In the genomic region with DNA sequence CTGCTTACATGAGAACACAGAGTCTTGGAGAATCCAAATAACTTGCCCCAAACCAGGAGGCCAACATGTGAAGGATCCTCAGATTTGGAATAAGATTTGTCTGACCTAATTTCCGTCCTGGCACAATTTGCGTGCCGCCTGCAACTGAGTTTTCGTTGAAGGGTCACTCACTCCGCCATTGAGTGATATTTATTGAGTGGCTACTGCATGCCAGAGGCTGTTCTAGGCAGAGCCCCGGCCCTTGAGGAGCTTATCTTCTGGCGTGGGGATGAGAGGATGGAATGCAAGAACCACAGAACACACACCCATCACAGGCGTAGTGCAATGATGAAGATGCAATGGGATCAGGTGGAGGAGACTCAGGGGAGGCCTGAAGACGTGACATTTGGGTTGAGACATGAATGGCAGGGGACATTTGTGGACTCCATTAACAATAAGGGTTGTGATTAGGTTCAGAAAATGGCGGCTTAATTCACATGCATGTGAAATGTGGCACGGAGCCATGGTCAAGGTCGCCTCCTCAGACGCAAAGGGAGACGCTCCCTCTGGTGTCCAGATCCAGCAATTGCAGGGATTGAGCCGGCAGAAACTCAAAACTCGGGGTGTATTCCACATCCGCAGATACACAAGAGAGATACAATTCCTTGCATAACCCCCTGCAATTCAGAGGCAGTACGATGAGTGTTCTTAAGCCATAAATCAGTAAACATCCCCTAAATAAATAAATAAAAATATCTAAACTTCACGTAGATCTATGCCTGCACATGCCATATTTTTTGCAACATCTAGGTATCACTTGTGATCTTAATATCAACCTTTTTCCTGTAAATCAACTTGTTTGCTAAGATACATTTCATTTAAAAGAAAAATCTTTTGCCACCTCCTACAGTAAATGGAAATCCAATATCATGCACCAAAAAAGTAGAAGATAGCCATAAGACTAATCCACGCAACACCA, we compare ENCODE assay signal across 1 cellular context.
TF ChIP-seq lines count a peak whose summit lies in the region.

No MANE protein-coding gene starts in this region.

TF ChIP-seq in GM12878, 131 proteins besides CTCF, POLR2A, EP300 and RAD21 (continued from another document and continues in another):
- TF ChIP-seq, protein P1, sequence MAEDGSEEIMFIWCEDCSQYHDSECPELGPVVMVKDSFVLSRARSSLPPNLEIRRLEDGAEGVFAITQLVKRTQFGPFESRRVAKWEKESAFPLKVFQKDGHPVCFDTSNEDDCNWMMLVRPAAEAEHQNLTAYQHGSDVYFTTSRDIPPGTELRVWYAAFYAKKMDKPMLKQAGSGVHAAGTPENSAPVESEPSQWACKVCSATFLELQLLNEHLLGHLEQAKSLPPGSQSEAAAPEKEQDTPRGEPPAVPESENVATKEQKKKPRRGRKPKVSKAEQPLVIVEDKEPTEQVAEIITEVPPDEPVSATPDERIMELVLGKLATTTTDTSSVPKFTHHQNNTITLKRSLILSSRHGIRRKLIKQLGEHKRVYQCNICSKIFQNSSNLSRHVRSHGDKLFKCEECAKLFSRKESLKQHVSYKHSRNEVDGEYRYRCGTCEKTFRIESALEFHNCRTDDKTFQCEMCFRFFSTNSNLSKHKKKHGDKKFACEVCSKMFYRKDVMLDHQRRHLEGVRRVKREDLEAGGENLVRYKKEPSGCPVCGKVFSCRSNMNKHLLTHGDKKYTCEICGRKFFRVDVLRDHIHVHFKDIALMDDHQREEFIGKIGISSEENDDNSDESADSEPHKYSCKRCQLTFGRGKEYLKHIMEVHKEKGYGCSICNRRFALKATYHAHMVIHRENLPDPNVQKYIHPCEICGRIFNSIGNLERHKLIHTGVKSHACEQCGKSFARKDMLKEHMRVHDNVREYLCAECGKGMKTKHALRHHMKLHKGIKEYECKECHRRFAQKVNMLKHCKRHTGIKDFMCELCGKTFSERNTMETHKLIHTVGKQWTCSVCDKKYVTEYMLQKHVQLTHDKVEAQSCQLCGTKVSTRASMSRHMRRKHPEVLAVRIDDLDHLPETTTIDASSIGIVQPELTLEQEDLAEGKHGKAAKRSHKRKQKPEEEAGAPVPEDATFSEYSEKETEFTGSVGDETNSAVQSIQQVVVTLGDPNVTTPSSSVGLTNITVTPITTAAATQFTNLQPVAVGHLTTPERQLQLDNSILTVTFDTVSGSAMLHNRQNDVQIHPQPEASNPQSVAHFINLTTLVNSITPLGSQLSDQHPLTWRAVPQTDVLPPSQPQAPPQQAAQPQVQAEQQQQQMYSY (CRISPR knock-in tag; IDR thresholded peaks at IDR 0.05), result no peak
- no peak for TF ChIP-seq ZNF24 (IDR thresholded peaks at IDR 0.05)
- TF ChIP-seq MTA3 (IDR thresholded peaks at IDR 0.05; ENCODE audit: borderline replicate concordance, low read length), result no peak
- 0 out of 2 replicates have a peak, but pooled peaks have one; percentile 37 for TF ChIP-seq ESRRA (IDR thresholded peaks at IDR 0.05; ENCODE audit: low read length)
- no peak for TF ChIP-seq FOXK2 (IDR thresholded peaks at IDR 0.05)
- no peak for TF ChIP-seq KDM1A (IDR thresholded peaks at IDR 0.05; ENCODE audit: borderline replicate concordance)
- TF ChIP-seq, protein P2, sequence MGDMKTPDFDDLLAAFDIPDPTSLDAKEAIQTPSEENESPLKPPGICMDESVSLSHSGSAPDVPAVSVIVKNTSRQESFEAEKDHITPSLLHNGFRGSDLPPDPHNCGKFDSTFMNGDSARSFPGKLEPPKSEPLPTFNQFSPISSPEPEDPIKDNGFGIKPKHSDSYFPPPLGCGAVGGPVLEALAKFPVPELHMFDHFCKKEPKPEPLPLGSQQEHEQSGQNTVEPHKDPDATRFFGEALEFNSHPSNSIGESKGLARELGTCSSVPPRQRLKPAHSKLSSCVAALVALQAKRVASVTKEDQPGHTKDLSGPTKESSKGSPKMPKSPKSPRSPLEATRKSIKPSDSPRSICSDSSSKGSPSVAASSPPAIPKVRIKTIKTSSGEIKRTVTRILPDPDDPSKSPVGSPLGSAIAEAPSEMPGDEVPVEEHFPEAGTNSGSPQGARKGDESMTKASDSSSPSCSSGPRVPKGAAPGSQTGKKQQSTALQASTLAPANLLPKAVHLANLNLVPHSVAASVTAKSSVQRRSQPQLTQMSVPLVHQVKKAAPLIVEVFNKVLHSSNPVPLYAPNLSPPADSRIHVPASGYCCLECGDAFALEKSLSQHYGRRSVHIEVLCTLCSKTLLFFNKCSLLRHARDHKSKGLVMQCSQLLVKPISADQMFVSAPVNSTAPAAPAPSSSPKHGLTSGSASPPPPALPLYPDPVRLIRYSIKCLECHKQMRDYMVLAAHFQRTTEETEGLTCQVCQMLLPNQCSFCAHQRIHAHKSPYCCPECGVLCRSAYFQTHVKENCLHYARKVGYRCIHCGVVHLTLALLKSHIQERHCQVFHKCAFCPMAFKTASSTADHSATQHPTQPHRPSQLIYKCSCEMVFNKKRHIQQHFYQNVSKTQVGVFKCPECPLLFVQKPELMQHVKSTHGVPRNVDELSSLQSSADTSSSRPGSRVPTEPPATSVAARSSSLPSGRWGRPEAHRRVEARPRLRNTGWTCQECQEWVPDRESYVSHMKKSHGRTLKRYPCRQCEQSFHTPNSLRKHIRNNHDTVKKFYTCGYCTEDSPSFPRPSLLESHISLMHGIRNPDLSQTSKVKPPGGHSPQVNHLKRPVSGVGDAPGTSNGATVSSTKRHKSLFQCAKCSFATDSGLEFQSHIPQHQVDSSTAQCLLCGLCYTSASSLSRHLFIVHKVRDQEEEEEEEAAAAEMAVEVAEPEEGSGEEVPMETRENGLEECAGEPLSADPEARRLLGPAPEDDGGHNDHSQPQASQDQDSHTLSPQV (IDR thresholded peaks at IDR 0.05), result no peak
- 0 out of 2 replicates have a peak, but pooled peaks have one; percentile 17 for TF ChIP-seq NBN (IDR thresholded peaks at IDR 0.05)
- TF ChIP-seq SMC3 (IDR thresholded peaks at IDR 0.05; ENCODE audit: borderline replicate concordance, low read length), result peak; percentile 96
- TF ChIP-seq, protein P3, sequence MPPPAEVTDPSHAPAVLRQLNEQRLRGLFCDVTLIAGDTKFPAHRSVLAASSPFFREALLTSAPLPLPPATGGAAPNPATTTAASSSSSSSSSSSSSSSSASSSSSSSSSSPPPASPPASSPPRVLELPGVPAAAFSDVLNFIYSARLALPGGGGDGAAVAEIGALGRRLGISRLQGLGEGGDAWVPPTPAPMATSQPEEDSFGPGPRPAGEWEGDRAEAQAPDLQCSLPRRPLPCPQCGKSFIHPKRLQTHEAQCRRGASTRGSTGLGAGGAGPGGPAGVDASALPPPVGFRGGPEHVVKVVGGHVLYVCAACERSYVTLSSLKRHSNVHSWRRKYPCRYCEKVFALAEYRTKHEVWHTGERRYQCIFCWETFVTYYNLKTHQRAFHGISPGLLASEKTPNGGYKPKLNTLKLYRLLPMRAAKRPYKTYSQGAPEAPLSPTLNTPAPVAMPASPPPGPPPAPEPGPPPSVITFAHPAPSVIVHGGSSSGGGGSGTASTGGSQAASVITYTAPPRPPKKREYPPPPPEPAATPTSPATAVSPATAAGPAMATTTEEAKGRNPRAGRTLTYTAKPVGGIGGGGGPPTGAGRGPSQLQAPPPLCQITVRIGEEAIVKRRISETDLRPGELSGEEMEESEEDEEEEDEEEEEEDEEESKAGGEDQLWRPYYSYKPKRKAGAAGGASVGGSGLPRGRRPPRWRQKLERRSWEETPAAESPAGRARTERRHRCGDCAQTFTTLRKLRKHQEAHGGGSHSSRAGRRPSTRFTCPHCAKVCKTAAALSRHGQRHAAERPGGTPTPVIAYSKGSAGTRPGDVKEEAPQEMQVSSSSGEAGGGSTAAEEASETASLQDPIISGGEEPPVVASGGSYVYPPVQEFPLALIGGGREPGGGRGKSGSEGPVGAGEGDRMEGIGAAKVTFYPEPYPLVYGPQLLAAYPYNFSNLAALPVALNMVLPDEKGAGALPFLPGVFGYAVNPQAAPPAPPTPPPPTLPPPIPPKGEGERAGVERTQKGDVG (CRISPR knock-in tag; IDR thresholded peaks at IDR 0.05), result no peak
- TF ChIP-seq, protein P4, sequence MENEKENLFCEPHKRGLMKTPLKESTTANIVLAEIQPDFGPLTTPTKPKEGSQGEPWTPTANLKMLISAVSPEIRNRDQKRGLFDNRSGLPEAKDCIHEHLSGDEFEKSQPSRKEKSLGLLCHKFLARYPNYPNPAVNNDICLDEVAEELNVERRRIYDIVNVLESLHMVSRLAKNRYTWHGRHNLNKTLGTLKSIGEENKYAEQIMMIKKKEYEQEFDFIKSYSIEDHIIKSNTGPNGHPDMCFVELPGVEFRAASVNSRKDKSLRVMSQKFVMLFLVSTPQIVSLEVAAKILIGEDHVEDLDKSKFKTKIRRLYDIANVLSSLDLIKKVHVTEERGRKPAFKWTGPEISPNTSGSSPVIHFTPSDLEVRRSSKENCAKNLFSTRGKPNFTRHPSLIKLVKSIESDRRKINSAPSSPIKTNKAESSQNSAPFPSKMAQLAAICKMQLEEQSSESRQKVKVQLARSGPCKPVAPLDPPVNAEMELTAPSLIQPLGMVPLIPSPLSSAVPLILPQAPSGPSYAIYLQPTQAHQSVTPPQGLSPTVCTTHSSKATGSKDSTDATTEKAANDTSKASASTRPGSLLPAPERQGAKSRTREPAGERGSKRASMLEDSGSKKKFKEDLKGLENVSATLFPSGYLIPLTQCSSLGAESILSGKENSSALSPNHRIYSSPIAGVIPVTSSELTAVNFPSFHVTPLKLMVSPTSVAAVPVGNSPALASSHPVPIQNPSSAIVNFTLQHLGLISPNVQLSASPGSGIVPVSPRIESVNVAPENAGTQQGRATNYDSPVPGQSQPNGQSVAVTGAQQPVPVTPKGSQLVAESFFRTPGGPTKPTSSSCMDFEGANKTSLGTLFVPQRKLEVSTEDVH (IDR thresholded peaks at IDR 0.05; ENCODE audit: low read depth, partially characterized antibody), result no peak
- no peak for TF ChIP-seq IKZF2 (IDR thresholded peaks at IDR 0.05)
- no peak for TF ChIP-seq RB1 (IDR thresholded peaks at IDR 0.05; ENCODE audit: borderline replicate concordance)
- no peak for TF ChIP-seq NFXL1 (IDR thresholded peaks at IDR 0.05; ENCODE audit: borderline replicate concordance)
- TF ChIP-seq GATAD2B (conservative IDR thresholded peaks at IDR 0.05; ENCODE audit: low read depth), result no peak
- TF ChIP-seq, protein P5, sequence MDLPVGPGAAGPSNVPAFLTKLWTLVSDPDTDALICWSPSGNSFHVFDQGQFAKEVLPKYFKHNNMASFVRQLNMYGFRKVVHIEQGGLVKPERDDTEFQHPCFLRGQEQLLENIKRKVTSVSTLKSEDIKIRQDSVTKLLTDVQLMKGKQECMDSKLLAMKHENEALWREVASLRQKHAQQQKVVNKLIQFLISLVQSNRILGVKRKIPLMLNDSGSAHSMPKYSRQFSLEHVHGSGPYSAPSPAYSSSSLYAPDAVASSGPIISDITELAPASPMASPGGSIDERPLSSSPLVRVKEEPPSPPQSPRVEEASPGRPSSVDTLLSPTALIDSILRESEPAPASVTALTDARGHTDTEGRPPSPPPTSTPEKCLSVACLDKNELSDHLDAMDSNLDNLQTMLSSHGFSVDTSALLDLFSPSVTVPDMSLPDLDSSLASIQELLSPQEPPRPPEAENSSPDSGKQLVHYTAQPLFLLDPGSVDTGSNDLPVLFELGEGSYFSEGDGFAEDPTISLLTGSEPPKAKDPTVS (IDR thresholded peaks at IDR 0.05; ENCODE audit: low read depth, low read length), result no peak
- TF ChIP-seq SMAD1 (IDR thresholded peaks at IDR 0.05; ENCODE audit: low read depth, partially characterized antibody), result no peak
- no peak for TF ChIP-seq MYC (IDR thresholded peaks at IDR 0.05; ENCODE audit: insufficient read depth, insufficient read length, insufficient replicate concordance, low read length, severe bottlenecking)
- no peak for TF ChIP-seq MEF2A (IDR thresholded peaks at IDR 0.05; ENCODE audit: insufficient read depth, low read depth, low read length)
- no peak for TF ChIP-seq CBX5 (IDR thresholded peaks at IDR 0.05; ENCODE audit: low read depth)
- TF ChIP-seq, protein P6, sequence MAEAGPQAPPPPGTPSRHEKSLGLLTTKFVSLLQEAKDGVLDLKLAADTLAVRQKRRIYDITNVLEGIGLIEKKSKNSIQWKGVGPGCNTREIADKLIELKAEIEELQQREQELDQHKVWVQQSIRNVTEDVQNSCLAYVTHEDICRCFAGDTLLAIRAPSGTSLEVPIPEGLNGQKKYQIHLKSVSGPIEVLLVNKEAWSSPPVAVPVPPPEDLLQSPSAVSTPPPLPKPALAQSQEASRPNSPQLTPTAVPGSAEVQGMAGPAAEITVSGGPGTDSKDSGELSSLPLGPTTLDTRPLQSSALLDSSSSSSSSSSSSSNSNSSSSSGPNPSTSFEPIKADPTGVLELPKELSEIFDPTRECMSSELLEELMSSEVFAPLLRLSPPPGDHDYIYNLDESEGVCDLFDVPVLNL (IDR thresholded peaks at IDR 0.05; ENCODE audit: low read depth, low read length), result no peak
- no peak for TF ChIP-seq ZNF384 (IDR thresholded peaks at IDR 0.05; ENCODE audit: borderline replicate concordance, low read depth, low read length)
- no peak for TF ChIP-seq TARDBP (IDR thresholded peaks at IDR 0.05; ENCODE audit: borderline replicate concordance)
- peak; percentile 95 for TF ChIP-seq YY1 (IDR thresholded peaks at IDR 0.05; ENCODE audit: low read depth, low read length)
- TF ChIP-seq RELA (IDR thresholded peaks at IDR 0.05; ENCODE audit: borderline replicate concordance, partially characterized antibody), result no peak
- no peak for TF ChIP-seq TCF12 (IDR thresholded peaks at IDR 0.05; ENCODE audit: low read depth, low read length)
- TF ChIP-seq, protein P7, sequence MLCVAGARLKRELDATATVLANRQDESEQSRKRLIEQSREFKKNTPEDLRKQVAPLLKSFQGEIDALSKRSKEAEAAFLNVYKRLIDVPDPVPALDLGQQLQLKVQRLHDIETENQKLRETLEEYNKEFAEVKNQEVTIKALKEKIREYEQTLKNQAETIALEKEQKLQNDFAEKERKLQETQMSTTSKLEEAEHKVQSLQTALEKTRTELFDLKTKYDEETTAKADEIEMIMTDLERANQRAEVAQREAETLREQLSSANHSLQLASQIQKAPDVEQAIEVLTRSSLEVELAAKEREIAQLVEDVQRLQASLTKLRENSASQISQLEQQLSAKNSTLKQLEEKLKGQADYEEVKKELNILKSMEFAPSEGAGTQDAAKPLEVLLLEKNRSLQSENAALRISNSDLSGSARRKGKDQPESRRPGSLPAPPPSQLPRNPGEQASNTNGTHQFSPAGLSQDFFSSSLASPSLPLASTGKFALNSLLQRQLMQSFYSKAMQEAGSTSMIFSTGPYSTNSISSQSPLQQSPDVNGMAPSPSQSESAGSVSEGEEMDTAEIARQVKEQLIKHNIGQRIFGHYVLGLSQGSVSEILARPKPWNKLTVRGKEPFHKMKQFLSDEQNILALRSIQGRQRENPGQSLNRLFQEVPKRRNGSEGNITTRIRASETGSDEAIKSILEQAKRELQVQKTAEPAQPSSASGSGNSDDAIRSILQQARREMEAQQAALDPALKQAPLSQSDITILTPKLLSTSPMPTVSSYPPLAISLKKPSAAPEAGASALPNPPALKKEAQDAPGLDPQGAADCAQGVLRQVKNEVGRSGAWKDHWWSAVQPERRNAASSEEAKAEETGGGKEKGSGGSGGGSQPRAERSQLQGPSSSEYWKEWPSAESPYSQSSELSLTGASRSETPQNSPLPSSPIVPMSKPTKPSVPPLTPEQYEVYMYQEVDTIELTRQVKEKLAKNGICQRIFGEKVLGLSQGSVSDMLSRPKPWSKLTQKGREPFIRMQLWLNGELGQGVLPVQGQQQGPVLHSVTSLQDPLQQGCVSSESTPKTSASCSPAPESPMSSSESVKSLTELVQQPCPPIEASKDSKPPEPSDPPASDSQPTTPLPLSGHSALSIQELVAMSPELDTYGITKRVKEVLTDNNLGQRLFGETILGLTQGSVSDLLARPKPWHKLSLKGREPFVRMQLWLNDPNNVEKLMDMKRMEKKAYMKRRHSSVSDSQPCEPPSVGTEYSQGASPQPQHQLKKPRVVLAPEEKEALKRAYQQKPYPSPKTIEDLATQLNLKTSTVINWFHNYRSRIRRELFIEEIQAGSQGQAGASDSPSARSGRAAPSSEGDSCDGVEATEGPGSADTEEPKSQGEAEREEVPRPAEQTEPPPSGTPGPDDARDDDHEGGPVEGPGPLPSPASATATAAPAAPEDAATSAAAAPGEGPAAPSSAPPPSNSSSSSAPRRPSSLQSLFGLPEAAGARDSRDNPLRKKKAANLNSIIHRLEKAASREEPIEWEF (IDR thresholded peaks at IDR 0.05; ENCODE audit: insufficient replicate concordance, low read depth, low read length), result no peak
- TF ChIP-seq NFYA (IDR thresholded peaks at IDR 0.05; ENCODE audit: borderline replicate concordance, low read depth, low read length), result no peak
